10 cellular contexts compared by ENCODE assay signal in the genomic region with DNA sequence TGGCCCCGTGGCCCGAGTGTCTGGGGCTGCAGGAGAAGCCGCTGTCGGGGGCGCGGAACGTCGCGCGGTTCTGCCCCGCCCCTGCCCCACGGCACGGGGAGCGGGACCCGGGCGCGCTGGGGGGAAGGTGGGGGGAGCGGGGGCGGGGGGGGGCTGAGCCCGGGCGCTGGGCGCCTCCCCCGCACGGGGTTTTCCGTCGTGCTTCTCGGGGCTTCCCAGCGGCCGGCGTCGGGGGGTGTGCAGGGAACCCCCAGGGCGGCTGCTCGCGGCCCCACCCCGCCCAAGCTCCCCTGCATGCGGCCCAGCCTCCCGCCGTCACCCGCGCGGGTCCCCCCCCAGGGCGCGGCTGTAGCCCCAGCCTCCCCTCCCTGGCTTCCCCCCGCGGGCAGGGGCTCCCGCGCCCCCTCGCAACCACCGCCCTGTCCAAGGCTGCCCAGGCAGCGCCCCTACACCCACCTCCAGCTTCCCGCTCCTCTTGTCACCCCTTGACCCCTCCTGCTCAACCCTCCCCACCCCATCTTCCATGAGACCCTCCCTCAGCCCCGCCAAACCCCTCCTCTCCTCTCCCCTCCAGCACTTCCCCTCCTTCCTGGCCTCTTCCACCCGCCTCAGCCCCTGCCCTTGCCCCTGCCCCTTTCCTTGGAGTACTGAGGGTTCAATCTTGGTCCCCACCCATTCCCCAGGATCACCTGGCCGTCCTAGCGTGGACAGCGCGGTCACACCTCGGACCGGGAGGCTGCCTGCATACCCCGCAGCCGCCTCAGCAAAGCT. TPM values are rescaled to one million over a fixed set of nuclear protein-coding genes. Genes with fewer than 3 reads are reported as not detected.
A peak's percentile ranks its signal among the peaks of the same experiment; 100 is the strongest.
DNase-seq lines count a peak whose midpoint lies in the region; ATAC-seq, FAIRE-seq and TF ChIP-seq lines count a peak whose summit lies in the region.
"Had no signal": no experiment of that assay in that cellular context is flagged by ENCODE, and none has a peak within 500 bp of the region (broad histone marks: within the 10 kb centered on the region; RNA-seq: fewer than 3 reads in every experiment).

No MANE protein-coding gene starts in this region.

- H3K27me3 ChIP-seq in lower lobe of right lung (ENCODE audit: low read depth), result peaks cover 65% of the 10 kb centered on the region
- peaks cover 19 to 62% of the 10 kb centered on the region in 2 experiments for H3K27me3 ChIP-seq in HepG2 (ENCODE audit: control insufficient read depth in 1 of 2, insufficient read depth in 2 of 2, low read length in 2 of 2)

- TF ChIP-seq EP300 in HepG2 (IDR thresholded peaks at IDR 0.05; ENCODE audit: low read depth in 2 of 2, low read length in 2 of 2), result no peak
- no peak for TF ChIP-seq EP300 in HepG2 (CRISPR knock-in tag; IDR thresholded peaks at IDR 0.05; ENCODE audit: borderline replicate concordance)

- no peak overlapping the region for H3K4me2 ChIP-seq in HepG2 (ENCODE audit: low read depth, low read length)
- H3K4me2 ChIP-seq: A549 had no signal

- H2AFZ ChIP-seq in HepG2 (ENCODE audit: low read length), result no peak overlapping the region

- in situ Hi-C loops in HepG2 (cut with HindIII; ENCODE audit: extremely low pct_ligation_motif_present, low pct_unique_long_range_greater_than_20kb), result no loop called here

- no peak overlapping the region for H3K9ac ChIP-seq in HepG2 (ENCODE audit: insufficient read depth, low read depth, low read length)

- peak overlapping the region; percentile 62 for H3K27ac Mint-ChIP-seq in activated CD4-positive, alpha-beta memory T cell treated with anti-CD3 and anti-CD28 coated beads for 36 hours
- H3K27ac Mint-ChIP-seq in activated CD4-positive, alpha-beta memory T cell treated with anti-CD3 and anti-CD28 coated beads, Interleukin-2, amount 10 ng/mL, durations not matched to agents 7 days and 5 days, result no peak overlapping the region
- peak overlapping the region; percentile 11 for H3K27ac Mint-ChIP-seq in activated T-helper 1 cell treated with anti-CD3 and anti-CD28 coated beads, Interleukin-12 subunit alpha, Interleukin-12 subunit beta, Interleukin-2, Interleukin-4 antibody, amounts not matched to agents 30 ng/mL and 10 ng/mL and 1 ng/mL, durations not matched to agents 14 hours and 24 hours and 36 hours

- H3K36me3 ChIP-seq in lower lobe of right lung, result no peaks in the 10 kb centered on the region
- no peaks in the 10 kb centered on the region for H3K36me3 ChIP-seq in HepG2 (replicated peaks in 1 of 2; ENCODE audit: control insufficient read depth in 1 of 2, insufficient read depth in 2 of 2, low read length in 2 of 2)

- H3K9me3 Mint-ChIP-seq in activated CD4-positive, alpha-beta memory T cell treated with anti-CD3 and anti-CD28 coated beads for 36 hours, result no peaks in the 10 kb centered on the region
- H3K9me3 Mint-ChIP-seq in activated CD4-positive, alpha-beta memory T cell treated with anti-CD3 and anti-CD28 coated beads, Interleukin-2, amount 10 ng/mL, durations not matched to agents 7 days and 5 days, result no peaks in the 10 kb centered on the region
- H3K9me3 Mint-ChIP-seq in activated T-helper 1 cell treated with anti-CD3 and anti-CD28 coated beads, Interleukin-12 subunit alpha, Interleukin-12 subunit beta, Interleukin-2, Interleukin-4 antibody, amounts not matched to agents 30 ng/mL and 10 ng/mL and 1 ng/mL, durations not matched to agents 14 hours and 24 hours and 36 hours, result no peaks in the 10 kb centered on the region

- no peak for TF ChIP-seq CTCF in lower lobe of right lung (IDR thresholded peaks at IDR 0.05)
- TF ChIP-seq CTCF in HepG2 (CRISPR knock-in tag; IDR thresholded peaks at IDR 0.05), result no peak

- FAIRE-seq in HepG2 (lab: Jason Lieb, UNC), result no peak
- FAIRE-seq: A549 had no signal

- peaks cover 18% of the 10 kb centered on the region for H3K4me1 Mint-ChIP-seq in activated CD4-positive, alpha-beta memory T cell treated with anti-CD3 and anti-CD28 coated beads for 36 hours (ENCODE audit: low read depth)
- H3K4me1 Mint-ChIP-seq in activated CD4-positive, alpha-beta memory T cell treated with anti-CD3 and anti-CD28 coated beads, Interleukin-2, amount 10 ng/mL, durations not matched to agents 7 days and 5 days, result peaks cover 15% of the 10 kb centered on the region
- peaks cover 8% of the 10 kb centered on the region for H3K4me1 Mint-ChIP-seq in activated T-helper 1 cell treated with anti-CD3 and anti-CD28 coated beads, Interleukin-12 subunit alpha, Interleukin-12 subunit beta, Interleukin-2, Interleukin-4 antibody, amounts not matched to agents 30 ng/mL and 10 ng/mL and 1 ng/mL, durations not matched to agents 14 hours and 24 hours and 36 hours (ENCODE audit: low read depth)

- peaks cover 3% of the 10 kb centered on the region for H3K27me3 Mint-ChIP-seq in activated CD4-positive, alpha-beta memory T cell treated with anti-CD3 and anti-CD28 coated beads for 36 hours
- H3K27me3 Mint-ChIP-seq in activated CD4-positive, alpha-beta memory T cell treated with anti-CD3 and anti-CD28 coated beads, Interleukin-2, amount 10 ng/mL, durations not matched to agents 7 days and 5 days, result peaks cover 19% of the 10 kb centered on the region
- peaks cover 8% of the 10 kb centered on the region for H3K27me3 Mint-ChIP-seq in activated T-helper 1 cell treated with anti-CD3 and anti-CD28 coated beads, Interleukin-12 subunit alpha, Interleukin-12 subunit beta, Interleukin-2, Interleukin-4 antibody, amounts not matched to agents 30 ng/mL and 10 ng/mL and 1 ng/mL, durations not matched to agents 14 hours and 24 hours and 36 hours (ENCODE audit: insufficient read depth)

- H3K4me3 Mint-ChIP-seq in activated CD4-positive, alpha-beta memory T cell treated with anti-CD3 and anti-CD28 coated beads for 36 hours, result peak overlapping the region; percentile 68
- H3K4me3 Mint-ChIP-seq in activated CD4-positive, alpha-beta memory T cell treated with anti-CD3 and anti-CD28 coated beads, Interleukin-2, amount 10 ng/mL, durations not matched to agents 7 days and 5 days, result no peak overlapping the region
- H3K4me3 Mint-ChIP-seq in activated T-helper 1 cell treated with anti-CD3 and anti-CD28 coated beads, Interleukin-12 subunit alpha, Interleukin-12 subunit beta, Interleukin-2, Interleukin-4 antibody, amounts not matched to agents 30 ng/mL and 10 ng/mL and 1 ng/mL, durations not matched to agents 14 hours and 24 hours and 36 hours, result no peak overlapping the region

- peak; percentile 66 for DNase-seq in activated CD4-positive, alpha-beta memory T cell treated with anti-CD3 and anti-CD28 coated beads for 36 hours
- DNase-seq in activated CD4-positive, alpha-beta memory T cell treated with anti-CD3 and anti-CD28 coated beads, Interleukin-2, amount 10 ng/mL, durations not matched to agents 7 days and 5 days, result no peak
- no peak for DNase-seq in activated T-helper 1 cell treated with anti-CD3 and anti-CD28 coated beads, Interleukin-12 subunit alpha, Interleukin-12 subunit beta, Interleukin-2, Interleukin-4 antibody, amounts not matched to agents 30 ng/mL and 10 ng/mL and 1 ng/mL, durations not matched to agents 14 hours and 24 hours and 36 hours (ENCODE audit: low spot score)
- peak; percentile 28 for DNase-seq in lower lobe of right lung
- peak; percentile 68 for DNase-seq in stimulated activated naive CD8-positive, alpha-beta T cell treated with anti-CD3 and anti-CD28 coated beads, Interleukin-15, Interleukin-2, amounts not matched to agents 100 U/mL and 50 U/mL, for 24 hours
- DNase-seq in HepG2 (ENCODE audit: low spot score), result no peak
- no peak for DNase-seq in NK-92 (lab: John Stamatoyannopoulos, UW; ENCODE audit: unreplicated experiment)

- TF ChIP-seq POLR2A in HepG2 (IDR thresholded peaks at IDR 0.05; ENCODE audit: insufficient read depth in 1 of 2, low read depth in 2 of 2, low read length in 2 of 2), result no peak

- TF ChIP-seq RAD21 in HepG2 (CRISPR knock-in tag; IDR thresholded peaks at IDR 0.05), result no peak

- H3K36me3 Mint-ChIP-seq in activated CD4-positive, alpha-beta memory T cell treated with anti-CD3 and anti-CD28 coated beads for 36 hours, result no peaks in the 10 kb centered on the region
- no peaks in the 10 kb centered on the region for H3K36me3 Mint-ChIP-seq in activated CD4-positive, alpha-beta memory T cell treated with anti-CD3 and anti-CD28 coated beads, Interleukin-2, amount 10 ng/mL, durations not matched to agents 7 days and 5 days (ENCODE audit: low read depth)
- H3K36me3 Mint-ChIP-seq in activated T-helper 1 cell treated with anti-CD3 and anti-CD28 coated beads, Interleukin-12 subunit alpha, Interleukin-12 subunit beta, Interleukin-2, Interleukin-4 antibody, amounts not matched to agents 30 ng/mL and 10 ng/mL and 1 ng/mL, durations not matched to agents 14 hours and 24 hours and 36 hours (ENCODE audit: low read depth), result no peaks in the 10 kb centered on the region

- peak in 1 of 2 donors; percentile 14 for ATAC-seq in lower lobe of right lung
- peak; percentile 56 for ATAC-seq in stimulated activated naive CD8-positive, alpha-beta T cell treated with anti-CD3 and anti-CD28 coated beads, Interleukin-15, Interleukin-2, amounts not matched to agents 100 U/mL and 50 U/mL, for 24 hours
- no peak for ATAC-seq in HepG2
- ATAC-seq in GM19324 (IDR thresholded peaks at IDR 0.05; ENCODE audit: low FRiP score, unreplicated experiment), result no peak
- ATAC-seq: A549 had no signal

- POLR2A ChIA-PET in activated CD4-positive, alpha-beta memory T cell treated with anti-CD3 and anti-CD28 coated beads for 36 hours (lab: Charles Lee), result interaction anchor here (1.2 kb wide), 1 partner anchor 49 kb away, joined by 3 read pairs; no protein-coding TSS in a partner anchor
- POLR2A ChIA-PET in activated CD4-positive, alpha-beta memory T cell treated with anti-CD3 and anti-CD28 coated beads, Interleukin-2, amount 10 ng/mL, durations not matched to agents 7 days and 5 days (lab: Charles Lee), result interaction anchor here (1.2 kb wide), 1 partner anchor 9 kb away, joined by 3 read pairs; no protein-coding TSS in a partner anchor
- POLR2A ChIA-PET in HepG2 (lab: Yijun Ruan, JAX), result no interaction called here

- BruUV-seq in HepG2 (replicated peaks; lab: Mats Ljungman, UMichigan), result no TSS peak

- H3K27ac ChIP-seq in lower lobe of right lung (no peak overlapping the region), HepG2 (ENCODE audit: extremely low read length, insufficient read depth, low read length) (no peak overlapping the region)
- H3K27ac ChIP-seq: A549 had no signal

- CTCF ChIA-PET in activated CD4-positive, alpha-beta memory T cell treated with anti-CD3 and anti-CD28 coated beads for 36 hours (lab: Charles Lee), result interaction anchor here (0.6 kb wide), 2 partner anchors 17 to 20 kb away, joined by 3 read pairs; no protein-coding TSS in a partner anchor
- CTCF ChIA-PET in activated CD4-positive, alpha-beta memory T cell treated with anti-CD3 and anti-CD28 coated beads, Interleukin-2, amount 10 ng/mL, durations not matched to agents 7 days and 5 days (lab: Charles Lee), result no interaction called here
- CTCF ChIA-PET in HepG2 (lab: Yijun Ruan, JAX; ENCODE audit: low intra/inter-chr PET ratio, low total read pairs), result no interaction called here

- intact Hi-C loops in activated CD4-positive, alpha-beta memory T cell treated with anti-CD3 and anti-CD28 coated beads for 36 hours (cut with micrococcal nuclease), result no loop called here
- intact Hi-C loops in activated T-helper 1 cell treated with anti-CD3 and anti-CD28 coated beads, Interleukin-12 subunit alpha, Interleukin-12 subunit beta, Interleukin-2, Interleukin-4 antibody, amounts not matched to agents 30 ng/mL and 10 ng/mL and 1 ng/mL, durations not matched to agents 14 hours and 24 hours and 36 hours (cut with micrococcal nuclease), result no loop called here
- intact Hi-C loops in lower lobe of right lung (cut with DNase I) (no loop called here), HepG2 (cut with micrococcal nuclease; ENCODE audit: unreplicated experiment) (no loop called here)

- 34% methylated on average over 30 of the region's 61 CpGs for WGBS in HepG2 (ENCODE audit: low lambda C conversion rate)

- H3K9me3 ChIP-seq in lower lobe of right lung (no peaks in the 10 kb centered on the region), HepG2 (ENCODE audit: low read length) (no peaks in the 10 kb centered on the region)
- H3K9me3 ChIP-seq: A549 had no signal

- H4K20me1 ChIP-seq in HepG2 (ENCODE audit: insufficient read depth, low read length), result no peaks in the 10 kb centered on the region

- H3K4me1 ChIP-seq in lower lobe of right lung (peaks cover 11% of the 10 kb centered on the region), HepG2 (ENCODE audit: insufficient read depth, low read length) (peaks cover 12% of the 10 kb centered on the region)

- H3K4me3 ChIP-seq in lower lobe of right lung (no peak overlapping the region), HepG2 (replicated peaks in 1 of 3; ENCODE audit: insufficient read depth in 1 of 3, low read depth in 2 of 3, low read length in 3 of 3) (no peak overlapping the region)
- H3K4me3 ChIP-seq: A549 had no signal

- no peaks in the 10 kb centered on the region for H3K79me2 ChIP-seq in HepG2 (ENCODE audit: insufficient read depth, low read length)

RNA-seq across cellular contexts. Expression of gene IL17REL, which starts 1.7 kb away (rescaled TPM):
- 1 to 10 TPM in 1 of 2 experiments, under 1 TPM in 1; 0.73 to 1.1 TPM for total RNA-seq in activated CD4-positive, alpha-beta memory T cell treated with anti-CD3 and anti-CD28 coated beads for 36 hours
- total RNA-seq in activated CD4-positive, alpha-beta memory T cell treated with anti-CD3 and anti-CD28 coated beads, Interleukin-2, amount 10 ng/mL, durations not matched to agents 7 days and 5 days, result not detected
- 0.05 TPM in 1 of 2 replicates, not detected in the other for total RNA-seq in activated T-helper 1 cell treated with anti-CD3 and anti-CD28 coated beads, Interleukin-12 subunit alpha, Interleukin-12 subunit beta, Interleukin-2, Interleukin-4 antibody, amounts not matched to agents 30 ng/mL and 10 ng/mL and 1 ng/mL, durations not matched to agents 14 hours and 24 hours and 36 hours
- 0.09 TPM for total RNA-seq in lower lobe of right lung
- total RNA-seq in HepG2 (2016; rRNA removed; fragmentation: Illumina TruSeq; extraction: Trizol), result not detected in 2 replicates
- not detected in 2 replicates for total RNA-seq in HepG2 (2016; cell fraction: cytosol; rRNA removed; fragmentation: Illumina TruSeq; extraction: Trizol; ENCODE audit: low read depth)
- not detected in 2 replicates for total RNA-seq in HepG2 (2016; cell fraction: insoluble cytoplasmic fraction; rRNA removed; fragmentation: Illumina TruSeq; extraction: Trizol)
- total RNA-seq in HepG2 (2016; cell fraction: membrane; rRNA removed; fragmentation: Illumina TruSeq; extraction: Trizol), result not detected in 2 replicates
- not detected in 2 replicates for total RNA-seq in HepG2 (2016; cell fraction: nucleus; rRNA removed; fragmentation: Illumina TruSeq; extraction: Trizol)
- not detected in 2 replicates for polyA plus RNA-seq in HepG2 (2011; rRNA removed)
- polyA plus RNA-seq in HepG2 (2011; cell fraction: cytosol; rRNA removed), result not detected in 2 replicates
- polyA plus RNA-seq in HepG2 (2011; cell fraction: nucleus; rRNA removed), result not detected in 2 replicates
- not detected in 2 replicates for polyA plus RNA-seq in HepG2 (2012)
- polyA plus RNA-seq in HepG2 (2016; cell fraction: cytosol; fragmentation: Illumina TruSeq; extraction: Trizol; ENCODE audit: low read depth), result not detected in 2 replicates
- polyA plus RNA-seq in HepG2 (2016; cell fraction: insoluble cytoplasmic fraction; fragmentation: Illumina TruSeq; extraction: Trizol; ENCODE audit: low read depth), result not detected in 2 replicates
- polyA plus RNA-seq in HepG2 (2016; cell fraction: membrane; fragmentation: Illumina TruSeq; extraction: Trizol; ENCODE audit: low read depth), result not detected in 2 replicates
- polyA plus RNA-seq in HepG2 (2016; cell fraction: nucleus; fragmentation: Illumina TruSeq; extraction: Trizol; ENCODE audit: insufficient read depth, low read depth), result not detected in 2 replicates
- polyA minus RNA-seq in HepG2 (2011; rRNA and poly(A)+ RNA removed; ENCODE audit: low replicate concordance), result 0.07 TPM in 1 of 2 replicates, not detected in the other
- polyA minus RNA-seq in HepG2 (2011; cell fraction: cytosol; rRNA and poly(A)+ RNA removed), result not detected in 2 replicates
- not detected in 2 replicates for polyA minus RNA-seq in HepG2 (2011; cell fraction: nucleus; rRNA and poly(A)+ RNA removed)
- total RNA-seq: T-helper 1 cell treated with Interleukin-12 subunit alpha and Interleukin-12 subunit beta and Interleukin-4 antibody, amounts not matched to agents 30 ng/mL and 1 ng/mL, for 36 hours had no signal

RNA-seq across cellular contexts. Expression of gene TTLL8, which starts 47.2 kb away (rescaled TPM):
- not detected for total RNA-seq in activated CD4-positive, alpha-beta memory T cell treated with anti-CD3 and anti-CD28 coated beads for 36 hours
- not detected for total RNA-seq in activated CD4-positive, alpha-beta memory T cell treated with anti-CD3 and anti-CD28 coated beads, Interleukin-2, amount 10 ng/mL, durations not matched to agents 7 days and 5 days
- not detected in 2 replicates for total RNA-seq in activated T-helper 1 cell treated with anti-CD3 and anti-CD28 coated beads, Interleukin-12 subunit alpha, Interleukin-12 subunit beta, Interleukin-2, Interleukin-4 antibody, amounts not matched to agents 30 ng/mL and 10 ng/mL and 1 ng/mL, durations not matched to agents 14 hours and 24 hours and 36 hours
- total RNA-seq in lower lobe of right lung, result not detected
- not detected in 2 replicates for total RNA-seq in HepG2 (2016; rRNA removed; fragmentation: Illumina TruSeq; extraction: Trizol)
- not detected in 2 replicates for total RNA-seq in HepG2 (2016; cell fraction: cytosol; rRNA removed; fragmentation: Illumina TruSeq; extraction: Trizol; ENCODE audit: low read depth)
- not detected in 2 replicates for total RNA-seq in HepG2 (2016; cell fraction: insoluble cytoplasmic fraction; rRNA removed; fragmentation: Illumina TruSeq; extraction: Trizol)
- not detected in 2 replicates for total RNA-seq in HepG2 (2016; cell fraction: membrane; rRNA removed; fragmentation: Illumina TruSeq; extraction: Trizol)
- not detected in 2 replicates for total RNA-seq in HepG2 (2016; cell fraction: nucleus; rRNA removed; fragmentation: Illumina TruSeq; extraction: Trizol)
- polyA plus RNA-seq in HepG2 (2011; rRNA removed), result not detected in 2 replicates
- not detected in 2 replicates for polyA plus RNA-seq in HepG2 (2011; cell fraction: cytosol; rRNA removed)
- not detected in 2 replicates for polyA plus RNA-seq in HepG2 (2011; cell fraction: nucleus; rRNA removed)
- not detected in 2 replicates for polyA plus RNA-seq in HepG2 (2012)
- not detected in 2 replicates for polyA plus RNA-seq in HepG2 (2016; cell fraction: cytosol; fragmentation: Illumina TruSeq; extraction: Trizol; ENCODE audit: low read depth)
- not detected in 2 replicates for polyA plus RNA-seq in HepG2 (2016; cell fraction: insoluble cytoplasmic fraction; fragmentation: Illumina TruSeq; extraction: Trizol; ENCODE audit: low read depth)
- not detected in 2 replicates for polyA plus RNA-seq in HepG2 (2016; cell fraction: membrane; fragmentation: Illumina TruSeq; extraction: Trizol; ENCODE audit: low read depth)
- polyA plus RNA-seq in HepG2 (2016; cell fraction: nucleus; fragmentation: Illumina TruSeq; extraction: Trizol; ENCODE audit: insufficient read depth, low read depth), result not detected in 2 replicates
- not detected in 2 replicates for polyA minus RNA-seq in HepG2 (2011; rRNA and poly(A)+ RNA removed; ENCODE audit: low replicate concordance)
- polyA minus RNA-seq in HepG2 (2011; cell fraction: cytosol; rRNA and poly(A)+ RNA removed), result not detected in 2 replicates
- not detected in 2 replicates for polyA minus RNA-seq in HepG2 (2011; cell fraction: nucleus; rRNA and poly(A)+ RNA removed)
- total RNA-seq: T-helper 1 cell treated with Interleukin-12 subunit alpha and Interleukin-12 subunit beta and Interleukin-4 antibody, amounts not matched to agents 30 ng/mL and 1 ng/mL, for 36 hours had no signal
- polyA plus RNA-seq: A549 had no signal

RNA-seq across cellular contexts. Expression of gene PIM3, which starts 50.3 kb away (rescaled TPM):
- 100 to 1,000 TPM; 222 to 231 TPM for total RNA-seq in activated CD4-positive, alpha-beta memory T cell treated with anti-CD3 and anti-CD28 coated beads for 36 hours
- total RNA-seq in activated CD4-positive, alpha-beta memory T cell treated with anti-CD3 and anti-CD28 coated beads, Interleukin-2, amount 10 ng/mL, durations not matched to agents 7 days and 5 days, result 10 to 100 TPM; 60.1 to 62.3 TPM
- 290 and 291 TPM in 2 replicates for total RNA-seq in activated T-helper 1 cell treated with anti-CD3 and anti-CD28 coated beads, Interleukin-12 subunit alpha, Interleukin-12 subunit beta, Interleukin-2, Interleukin-4 antibody, amounts not matched to agents 30 ng/mL and 10 ng/mL and 1 ng/mL, durations not matched to agents 14 hours and 24 hours and 36 hours
- total RNA-seq in lower lobe of right lung (94.7 TPM), HepG2 (2016; rRNA removed; fragmentation: Illumina TruSeq; extraction: Trizol) (18.2 and 31.2 TPM in 2 replicates)
- total RNA-seq in HepG2 (2016; cell fraction: cytosol; rRNA removed; fragmentation: Illumina TruSeq; extraction: Trizol; ENCODE audit: low read depth), result 12.4 and 12.6 TPM in 2 replicates
- total RNA-seq in HepG2 (2016; cell fraction: insoluble cytoplasmic fraction; rRNA removed; fragmentation: Illumina TruSeq; extraction: Trizol), result 17.3 and 32.7 TPM in 2 replicates
- total RNA-seq in HepG2 (2016; cell fraction: membrane; rRNA removed; fragmentation: Illumina TruSeq; extraction: Trizol), result 27.1 and 31.2 TPM in 2 replicates
- 24.6 and 30.5 TPM in 2 replicates for total RNA-seq in HepG2 (2016; cell fraction: nucleus; rRNA removed; fragmentation: Illumina TruSeq; extraction: Trizol)
- polyA plus RNA-seq in HepG2 (2011; rRNA removed), result 21.6 and 24.1 TPM in 2 replicates
- 21.4 and 47.8 TPM in 2 replicates for polyA plus RNA-seq in HepG2 (2011; cell fraction: cytosol; rRNA removed)
- 121 and 136 TPM in 2 replicates for polyA plus RNA-seq in HepG2 (2011; cell fraction: nucleus; rRNA removed)
- 22.6 and 36.4 TPM in 2 replicates for polyA plus RNA-seq in HepG2 (2012)
- polyA plus RNA-seq in HepG2 (2016; cell fraction: cytosol; fragmentation: Illumina TruSeq; extraction: Trizol; ENCODE audit: low read depth), result 7.3 and 9.3 TPM in 2 replicates
- polyA plus RNA-seq in HepG2 (2016; cell fraction: insoluble cytoplasmic fraction; fragmentation: Illumina TruSeq; extraction: Trizol; ENCODE audit: low read depth), result 21.4 and 25.4 TPM in 2 replicates
- polyA plus RNA-seq in HepG2 (2016; cell fraction: membrane; fragmentation: Illumina TruSeq; extraction: Trizol; ENCODE audit: low read depth), result 17.2 and 17.8 TPM in 2 replicates
- polyA plus RNA-seq in HepG2 (2016; cell fraction: nucleus; fragmentation: Illumina TruSeq; extraction: Trizol; ENCODE audit: insufficient read depth, low read depth), result 62.7 and 63.0 TPM in 2 replicates
- polyA minus RNA-seq in HepG2 (2011; rRNA and poly(A)+ RNA removed; ENCODE audit: low replicate concordance), result 8.8 and 50.3 TPM in 2 replicates
- polyA minus RNA-seq in HepG2 (2011; cell fraction: cytosol; rRNA and poly(A)+ RNA removed), result 23.0 and 37.5 TPM in 2 replicates
- 17.0 and 22.8 TPM in 2 replicates for polyA minus RNA-seq in HepG2 (2011; cell fraction: nucleus; rRNA and poly(A)+ RNA removed)

Comparison
In these comparisons a context has a peak if more than half of its experiments do, and no peak if none do; other contexts are left out.
1. DNase-seq: peak in activated CD4-positive, alpha-beta memory T cell treated with anti-CD3 and anti-CD28 coated beads for 36 hours (single experiment), lower lobe of right lung (single experiment) and stimulated activated naive CD8-positive, alpha-beta T cell treated with anti-CD3 and anti-CD28 coated beads, Interleukin-15, Interleukin-2, amounts not matched to agents 100 U/mL and 50 U/mL, for 24 hours (single experiment); none in activated CD4-positive, alpha-beta memory T cell treated with anti-CD3 and anti-CD28 coated beads, Interleukin-2, amount 10 ng/mL, durations not matched to agents 7 days and 5 days (single experiment), activated T-helper 1 cell treated with anti-CD3 and anti-CD28 coated beads, Interleukin-12 subunit alpha, Interleukin-12 subunit beta, Interleukin-2, Interleukin-4 antibody, amounts not matched to agents 30 ng/mL and 10 ng/mL and 1 ng/mL, durations not matched to agents 14 hours and 24 hours and 36 hours (single experiment), HepG2 (single experiment) and NK-92 (single experiment).